9 cellular contexts compared by ENCODE assay signal in genomic region chr5:77437194-77437593, GRCh38. TPM values are rescaled to one million over a fixed set of nuclear protein-coding genes. Genes with fewer than 3 reads are reported as not detected.
DNase-seq lines count a peak whose midpoint lies in the region; ATAC-seq, FAIRE-seq and TF ChIP-seq lines count a peak whose summit lies in the region.
"Had no signal": no experiment of that assay in that cellular context is flagged by ENCODE, and none has a peak within 500 bp of the region (broad histone marks: within the 10 kb centered on the region; RNA-seq: fewer than 3 reads in every experiment).

No MANE protein-coding gene starts in this region.

- H3K4me2 ChIP-seq in GM23248 (ENCODE audit: unreplicated experiment), result no peak overlapping the region

- BruUV-seq in Panc1 (replicated peaks; lab: Mats Ljungman, UMichigan), result no TSS peak

- H4K20me1 ChIP-seq in GM23248 (ENCODE audit: insufficient read depth), result peaks cover 3% of the 10 kb centered on the region; the same call in 1 of the 2 replicates

- H3K4me1 ChIP-seq in HEK293 (ENCODE audit: control insufficient read depth, insufficient read depth, low read length), result no peaks in the 10 kb centered on the region
- no peaks in the 10 kb centered on the region for H3K4me1 ChIP-seq in Panc1 (ENCODE audit: control insufficient read depth, insufficient read depth, low read length)
- H3K4me1 ChIP-seq in GM23248 (ENCODE audit: insufficient read depth), result peaks cover under 1% of the 10 kb centered on the region; the same call in 1 of the 2 replicates

- H3K9me2 ChIP-seq in GM23248 (ENCODE audit: insufficient read depth), result no peaks in the 10 kb centered on the region

- ATAC-seq in Panc1, result no peak

- WGBS in GM23248 (ENCODE audit: low coverage in 1 of 2, low lambda C conversion rate in 2 of 2, missing lambda C conversion rate in 2 of 2), 2 experiments, result 80 to 83% methylated on average over 5 of the region's 5 CpGs

- peaks cover 16% of the 10 kb centered on the region for H3F3A ChIP-seq in GM23248 (ENCODE audit: insufficient read depth)

- TF ChIP-seq CTCF in BJ (IDR thresholded peaks at IDR 0.05; ENCODE audit: insufficient read depth, low read depth, low read length) (peak; percentile 14; the same call in 1 of the 2 replicates), HEK293 (tag by site-specific recombination; IDR thresholded peaks at IDR 0.05) (peak; percentile 32), Panc1 (IDR thresholded peaks at IDR 0.05) (peak; percentile 38)

- CTCF ChIA-PET in BJ (lab: Yijun Ruan, JAX) (interaction anchor here (0.6 to 1.7 kb wide), 6 partner anchors 55 to 359 kb away, joined by 3 to 6 read pairs (median 4); partner anchors contain the start of gene WDR41), HEK293 (lab: Yijun Ruan, JAX) (interaction anchor here (0.6 to 3.5 kb wide), 6 partner anchors 10 to 566 kb away, joined by 3 to 20 read pairs (median 3); no protein-coding TSS in a partner anchor), Panc1 (lab: Charles Lee) (interaction anchor here (0.6 kb wide), 1 partner anchor 293 kb away, joined by 3 read pairs; no protein-coding TSS in a partner anchor)

- no peaks in the 10 kb centered on the region for H3K9me3 ChIP-seq in HEK293 (ENCODE audit: control insufficient read depth, insufficient read depth, low read depth, low read length)
- no peaks in the 10 kb centered on the region for H3K9me3 ChIP-seq in Panc1 (ENCODE audit: control insufficient read depth, insufficient read depth, low read depth, low read length)
- H3K9me3 ChIP-seq in MG63, result no peaks in the 10 kb centered on the region
- H3K9me3 ChIP-seq in GM23248 (ENCODE audit: low read depth), result no peaks in the 10 kb centered on the region

- no peaks in the 10 kb centered on the region for H3K79me2 ChIP-seq in GM23248 (ENCODE audit: insufficient read depth)

- H3K27me3 ChIP-seq in BJ (ENCODE audit: control insufficient read depth, insufficient read depth, low read length), result no peaks in the 10 kb centered on the region
- no peaks in the 10 kb centered on the region for H3K27me3 ChIP-seq in Panc1 (ENCODE audit: control insufficient read depth, insufficient read depth, low read length)
- no peaks in the 10 kb centered on the region for H3K27me3 ChIP-seq in MG63
- no peaks in the 10 kb centered on the region for H3K27me3 ChIP-seq in GM23248 (replicated peaks; ENCODE audit: insufficient read depth)

- H3K36me3 ChIP-seq in BJ (ENCODE audit: control insufficient read depth, insufficient read depth, low read length) (peaks cover 10% of the 10 kb centered on the region), HEK293 (ENCODE audit: control insufficient read depth in 2 of 2, insufficient read depth in 1 of 2, low read length in 2 of 2) (peaks cover 30 to 38% of the 10 kb centered on the region in 2 experiments), Panc1 (ENCODE audit: control insufficient read depth, insufficient read depth, low read length) (peaks cover 6% of the 10 kb centered on the region; the same call in 1 of the 2 replicates), MG63 (peaks cover 36% of the 10 kb centered on the region), GM23248 (ENCODE audit: low read depth) (peaks cover 40% of the 10 kb centered on the region)

- no peak overlapping the region for H3K27ac ChIP-seq in HEK293 (ENCODE audit: extremely low read depth, low read depth, low read length)
- H3K27ac ChIP-seq in Panc1 (ENCODE audit: low read length), result no peak overlapping the region
- H3K27ac ChIP-seq in GM23248, result no peak overlapping the region
- H3K27ac ChIP-seq in substantia nigra (ENCODE audit: low read depth, low read length, poor library complexity, severe bottlenecking), result no peak overlapping the region

- H3K9ac ChIP-seq in GM23248, result no peak overlapping the region

- H2AFZ ChIP-seq in GM23248, result no peak overlapping the region

- intact Hi-C loops in Panc1 (cut with micrococcal nuclease; ENCODE audit: unreplicated experiment), result no loop called here

- DNase-seq in BJ (ENCODE audit: low read depth) (no peak), Panc1 (ENCODE audit: low read depth, low spot score) (no peak), MG63 (no peak), GM23248 (no peak), substantia nigra (lab: John Stamatoyannopoulos, UW) (no peak), kidney glomerular epithelial cell (lab: John Stamatoyannopoulos, UW) (no peak)
- DNase-seq: effector CD4-positive, alpha-beta T cell had no signal

- peak; percentile 24 for FAIRE-seq in islet of Langerhans (lab: Jason Lieb, UNC)

- H3K4me3 ChIP-seq in BJ (ENCODE audit: low read depth, low read length) (no peak overlapping the region), HEK293 (ENCODE audit: low read depth, low read length) (no peak overlapping the region), Panc1 (ENCODE audit: low read depth in 2 of 2, low read length in 2 of 2) (no peak overlapping the region), MG63 (no peak overlapping the region), GM23248 (no peak overlapping the region)

- POLR2A ChIA-PET in BJ (lab: Charles Lee), result no interaction called here
- POLR2A ChIA-PET in HEK293 (lab: Yijun Ruan, JAX), result no interaction called here
- POLR2A ChIA-PET in Panc1 (lab: Charles Lee), result no interaction called here

- in situ Hi-C loops in Panc1 (cut with HindIII; ENCODE audit: low pct_unique_long_range_greater_than_20kb, low sequenced_read_pairs) (no loop called here), GM23248 (cut with MboI) (no loop called here)

TF ChIP-seq in HEK293, 187 proteins besides CTCF, POLR2A, EP300 and RAD21:
- peak; percentile 67; the same call in 1 of the 2 replicates for TF ChIP-seq SCRT1 (tag by site-specific recombination; IDR thresholded peaks at IDR 0.05; ENCODE audit: borderline replicate concordance)
- peak; percentile 89 for TF ChIP-seq SCRT2 (tag by site-specific recombination; IDR thresholded peaks at IDR 0.05)
- TF ChIP-seq ZNF654 (tag by site-specific recombination; IDR thresholded peaks at IDR 0.05; ENCODE audit: low read depth), result peak; percentile 30
- no peak for TF ChIP-seq KLF17 (tag by site-specific recombination; IDR thresholded peaks at IDR 0.05)
- no peak for TF ChIP-seq ZNF366 (tag by site-specific recombination; conservative IDR thresholded peaks at IDR 0.05)
- no peak for TF ChIP-seq ZNF571 (tag by site-specific recombination; IDR thresholded peaks at IDR 0.05)
- TF ChIP-seq ZNF292 (tag by site-specific recombination; IDR thresholded peaks at IDR 0.05; ENCODE audit: borderline replicate concordance, low read depth), result no peak
- TF ChIP-seq PATZ1 (tag by site-specific recombination; IDR thresholded peaks at IDR 0.05), result no peak
- TF ChIP-seq ZXDB (tag by site-specific recombination; IDR thresholded peaks at IDR 0.05), result no peak
TF ChIP-seq in HEK293: peak in this region for 3.

RNA-seq across cellular contexts. Expression of gene WDR41, which starts 54.9 kb away (rescaled TPM):
- polyA plus RNA-seq in BJ (2011; rRNA removed), result 112 and 164 TPM in 2 replicates
- 58.7 and 92.5 TPM in 2 replicates for polyA minus RNA-seq in BJ (2011; rRNA and poly(A)+ RNA removed)
- total RNA-seq in Panc1 (2021; ENCODE audit: unreplicated experiment), result 57.3 TPM
- 52.7 TPM for polyA plus RNA-seq in Panc1 (2012; ENCODE audit: insufficient read length)
- total RNA-seq in MG63 (2014; rRNA removed; shearing (Covaris generic); ENCODE audit: low replicate concordance), result 83.0 and 296 TPM in 2 replicates
- total RNA-seq in GM23248 (2014; rRNA removed; shearing (Covaris generic)), result 173 TPM in 2 replicates
- 96.9 and 103 TPM in 2 replicates for polyA plus RNA-seq in GM23248 (2016; fragmentation: Nextera tagmentation; extraction: Ambion mirVana)
